9 cellular contexts compared by ENCODE assay signal in the genomic region with DNA sequence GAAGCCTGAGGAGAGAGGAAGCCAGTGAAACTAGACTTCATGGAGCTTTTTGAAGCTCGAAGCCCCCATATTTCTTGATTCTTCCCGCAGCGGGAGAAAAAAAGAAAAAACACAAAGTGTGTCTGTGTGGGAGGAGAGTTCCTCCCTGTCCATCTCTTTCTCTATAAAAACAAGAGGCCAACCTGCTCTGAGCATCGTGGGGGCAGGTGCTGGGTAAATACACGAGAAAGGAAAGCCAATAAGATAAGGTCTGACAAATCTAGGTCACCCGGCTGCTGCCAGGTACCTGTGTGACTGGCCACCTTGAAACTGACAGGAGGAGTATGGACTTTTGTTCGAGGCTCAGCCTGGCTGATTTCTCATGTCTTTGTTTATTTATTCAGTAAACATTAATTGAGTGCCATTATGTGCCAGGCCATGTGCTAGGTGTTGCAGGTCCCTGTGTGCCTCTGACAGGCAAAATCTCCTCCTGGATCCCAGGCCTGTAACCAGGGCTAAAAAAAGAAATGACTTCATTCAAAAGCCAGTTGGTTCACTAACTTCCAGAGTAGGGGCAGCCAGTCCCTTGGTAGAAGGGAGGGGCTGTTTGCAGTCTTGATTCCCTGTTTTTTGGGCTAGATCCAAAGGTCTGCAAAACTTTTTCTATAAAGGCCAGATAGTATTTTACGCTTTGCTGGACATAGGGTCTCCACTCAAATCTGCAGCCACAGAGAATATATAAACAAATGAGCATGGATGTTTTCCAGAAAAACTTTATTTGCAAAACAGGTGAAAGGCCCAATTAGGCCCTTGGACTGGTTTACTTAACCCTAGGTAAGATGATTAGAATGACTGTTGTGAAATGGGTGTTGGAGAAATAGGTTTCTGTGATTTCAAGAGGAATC. TPM values are rescaled to one million over a fixed set of nuclear protein-coding genes. Genes with fewer than 3 reads are reported as not detected.
DNase-seq lines count a peak whose midpoint lies in the region; ATAC-seq lines count a peak whose summit lies in the region.
"Had no signal": no experiment of that assay in that cellular context is flagged by ENCODE, and none has a peak within 500 bp of the region (broad histone marks: within the 10 kb centered on the region; RNA-seq: fewer than 3 reads in every experiment).

No MANE protein-coding gene starts in this region.

- H3K4me3 Mint-ChIP-seq in activated naive CD8-positive, alpha-beta T cell treated with anti-CD3 and anti-CD28 coated beads for 36 hours, result peak overlapping the region; percentile 59
- H3K4me3 Mint-ChIP-seq in stimulated activated effector memory CD8-positive, alpha-beta T cell treated with anti-CD3 and anti-CD28 coated beads, Interleukin-12 subunit alpha, Interleukin-12 subunit beta, amount 100 ng/mL, for 72 hours, result peak overlapping the region; percentile 10
- H3K4me3 Mint-ChIP-seq: T-helper 1 cell treated with Interleukin-12 subunit alpha and Interleukin-12 subunit beta and Interleukin-4 antibody, amounts not matched to agents 30 μg/mL and 1 μg/mL, for 36 hours had no signal

- H3K4me3 ChIP-seq in iPS-18a (ENCODE audit: low read length), result peak overlapping the region; percentile 29

- no peak overlapping the region for H3K9ac ChIP-seq in iPS-18a (ENCODE audit: low read length)

- H3K27me3 ChIP-seq in iPS-18a (ENCODE audit: control insufficient read depth, insufficient read depth, low read length), result no peaks in the 10 kb centered on the region

- peaks cover 79% of the 10 kb centered on the region for H3K4me1 Mint-ChIP-seq in activated naive CD8-positive, alpha-beta T cell treated with anti-CD3 and anti-CD28 coated beads for 36 hours
- peaks cover 72% of the 10 kb centered on the region for H3K4me1 Mint-ChIP-seq in stimulated activated effector memory CD8-positive, alpha-beta T cell treated with anti-CD3 and anti-CD28 coated beads, Interleukin-12 subunit alpha, Interleukin-12 subunit beta, amount 100 ng/mL, for 72 hours

- peak; percentile 72 for ATAC-seq in Right ventricle myocardium inferior
- ATAC-seq in stimulated activated effector memory CD8-positive, alpha-beta T cell treated with anti-CD3 and anti-CD28 coated beads, Interleukin-12 subunit alpha, Interleukin-12 subunit beta, amount 100 ng/mL, for 72 hours, result no peak
- ATAC-seq in HG02642 (IDR thresholded peaks at IDR 0.05; ENCODE audit: poor library complexity, unreplicated experiment), result no peak
- no peak for ATAC-seq in HG03139 (IDR thresholded peaks at IDR 0.05; ENCODE audit: unreplicated experiment)
- ATAC-seq in GM21423 (IDR thresholded peaks at IDR 0.05; ENCODE audit: unreplicated experiment), result no peak

- no peaks in the 10 kb centered on the region for H3K27me3 Mint-ChIP-seq in activated naive CD8-positive, alpha-beta T cell treated with anti-CD3 and anti-CD28 coated beads for 36 hours

- no peaks in the 10 kb centered on the region for H3K9me3 ChIP-seq in iPS-18a (ENCODE audit: control insufficient read depth, low read depth, low read length)

- no peak for DNase-seq in Right ventricle myocardium inferior (ENCODE audit: missing footprints)
- DNase-seq in cardiac septum (ENCODE audit: low spot score), result no peak
- DNase-seq in activated naive CD8-positive, alpha-beta T cell treated with anti-CD3 and anti-CD28 coated beads for 36 hours, result no peak
- DNase-seq in stimulated activated effector memory CD8-positive, alpha-beta T cell treated with anti-CD3 and anti-CD28 coated beads, Interleukin-12 subunit alpha, Interleukin-12 subunit beta, amount 100 ng/mL, for 72 hours (ENCODE audit: low spot score in 2 of 2), result no peak

- no peaks in the 10 kb centered on the region for H3K36me3 ChIP-seq in iPS-18a (ENCODE audit: control insufficient read depth, low read depth, low read length)

- no peak overlapping the region for H3K27ac ChIP-seq in iPS-18a (ENCODE audit: low read length)

- peaks cover 5% of the 10 kb centered on the region for H3K36me3 Mint-ChIP-seq in activated naive CD8-positive, alpha-beta T cell treated with anti-CD3 and anti-CD28 coated beads for 36 hours
- no peaks in the 10 kb centered on the region for H3K36me3 Mint-ChIP-seq in stimulated activated effector memory CD8-positive, alpha-beta T cell treated with anti-CD3 and anti-CD28 coated beads, Interleukin-12 subunit alpha, Interleukin-12 subunit beta, amount 100 ng/mL, for 72 hours

- intact Hi-C loops in Right ventricle myocardium inferior (cut with DNase I), result loop anchor here (5.0 to 10.0 kb wide), 2 partner anchors 70 to 212 kb away; partner anchors contain the start of genes PRR11 and SKA2
- intact Hi-C loops in cardiac septum (cut with DNase I), result no loop called here

- H3K4me1 ChIP-seq in iPS-18a (ENCODE audit: control insufficient read depth, low read depth, low read length), result peaks cover 47% of the 10 kb centered on the region

- H3K9me3 Mint-ChIP-seq in activated naive CD8-positive, alpha-beta T cell treated with anti-CD3 and anti-CD28 coated beads for 36 hours, result no peaks in the 10 kb centered on the region
- H3K9me3 Mint-ChIP-seq in stimulated activated effector memory CD8-positive, alpha-beta T cell treated with anti-CD3 and anti-CD28 coated beads, Interleukin-12 subunit alpha, Interleukin-12 subunit beta, amount 100 ng/mL, for 72 hours, result no peaks in the 10 kb centered on the region
- H3K9me3 Mint-ChIP-seq: T-helper 1 cell treated with Interleukin-12 subunit alpha and Interleukin-12 subunit beta and Interleukin-4 antibody, amounts not matched to agents 30 μg/mL and 1 μg/mL, for 36 hours had no signal

- H3K27ac Mint-ChIP-seq in activated naive CD8-positive, alpha-beta T cell treated with anti-CD3 and anti-CD28 coated beads for 36 hours, result peak overlapping the region; percentile 88
- peak overlapping the region; percentile 54 for H3K27ac Mint-ChIP-seq in stimulated activated effector memory CD8-positive, alpha-beta T cell treated with anti-CD3 and anti-CD28 coated beads, Interleukin-12 subunit alpha, Interleukin-12 subunit beta, amount 100 ng/mL, for 72 hours

RNA-seq across cellular contexts. Expression of gene YPEL2, which starts 35.6 kb away (rescaled TPM):
- total RNA-seq in Right ventricle myocardium inferior, result 32.7 TPM
- total RNA-seq in cardiac septum, result 59.4 TPM
- total RNA-seq in activated naive CD8-positive, alpha-beta T cell treated with anti-CD3 and anti-CD28 coated beads for 36 hours, result 1 to 10 TPM; 4.4 to 4.7 TPM
